16 cellular contexts compared by ENCODE assay signal in the genomic region with DNA sequence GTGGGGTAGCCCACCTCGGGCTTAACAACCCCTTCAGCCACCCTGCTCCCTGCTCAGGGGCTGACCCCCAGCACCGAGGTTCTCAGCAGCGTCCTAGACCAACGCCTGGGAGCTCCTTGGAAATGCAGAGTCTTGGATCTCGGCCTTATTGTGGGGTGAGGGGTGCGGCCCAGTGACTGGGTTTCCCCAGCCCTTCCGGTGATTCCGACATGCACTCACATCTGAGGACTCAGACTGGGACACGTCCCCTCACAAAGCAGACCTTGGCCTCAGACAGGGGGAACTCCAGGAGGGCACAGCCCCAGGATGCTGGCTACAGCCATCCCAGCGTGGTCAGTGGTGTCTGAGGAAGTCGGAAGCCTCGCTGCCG.
DNase-seq lines count a peak whose midpoint lies in the region; ATAC-seq and TF ChIP-seq lines count a peak whose summit lies in the region.
"Had no signal": no experiment of that assay in that cellular context is flagged by ENCODE, and none has a peak within 500 bp of the region (broad histone marks: within the 10 kb centered on the region; RNA-seq: fewer than 3 reads in every experiment).

No MANE protein-coding gene starts in this region.

- H3K4me1 Mint-ChIP-seq in osteocyte (ENCODE audit: unreplicated experiment), result peaks cover 27% of the 10 kb centered on the region
- no peaks in the 10 kb centered on the region for H3K4me1 Mint-ChIP-seq in CD14-positive monocyte

- H3K9ac ChIP-seq in adipocyte (ENCODE audit: low read length), result peak overlapping the region; percentile 67

- ATAC-seq in sciatic nerve (peak; percentile 32), HG02885 (IDR thresholded peaks at IDR 0.05; ENCODE audit: poor library complexity, unreplicated experiment) (no peak)
- ATAC-seq: mucosa of descending colon had no signal

- H3K36me3 ChIP-seq in ACC112 (ENCODE audit: insufficient read depth, low read length) (peaks cover 5% of the 10 kb centered on the region), adipocyte (ENCODE audit: control insufficient read depth, insufficient read depth, low read length, severe bottlenecking) (peaks cover 8% of the 10 kb centered on the region), cardiac muscle cell (no peaks in the 10 kb centered on the region)
- H3K36me3 ChIP-seq: ovary had no signal

- H2AFZ ChIP-seq in ACC112 (ENCODE audit: low read length, unreplicated experiment), result no peak overlapping the region

- H3K4me3 ChIP-seq in ACC112 (ENCODE audit: low read depth, low read length) (no peak overlapping the region), adipocyte (ENCODE audit: low read length) (no peak overlapping the region), cardiac muscle cell (no peak overlapping the region)
- H3K4me3 ChIP-seq: mucosa of descending colon, ovary had no signal

- no peak overlapping the region for H3K27ac Mint-ChIP-seq in osteocyte (ENCODE audit: unreplicated experiment)
- H3K27ac Mint-ChIP-seq in CD14-positive monocyte, result peak overlapping the region in 1 of 7 donors; percentile 25

- H3K27me3 Mint-ChIP-seq in osteocyte (ENCODE audit: unreplicated experiment), result no peaks in the 10 kb centered on the region
- H3K27me3 Mint-ChIP-seq in CD14-positive monocyte (ENCODE audit: low read depth in 3 of 3), result peaks cover 0 to 2% (median 0%) of the 10 kb centered on the region in 3 donors

- H3K9me3 Mint-ChIP-seq in osteocyte (ENCODE audit: unreplicated experiment) (no peaks in the 10 kb centered on the region), CD14-positive monocyte (peaks cover 0 to 3% (median 0%) of the 10 kb centered on the region in 7 donors)

- DNase-seq in adipocyte (ENCODE audit: low read depth) (no peak), cardiac muscle cell (ENCODE audit: low read depth in 1 of 2, low spot score in 1 of 2) (no peak), sciatic nerve (ENCODE audit: low spot score) (no peak), osteocyte (ENCODE audit: extremely low spot score, unreplicated experiment) (no peak), CD14-positive monocyte (ENCODE audit: low spot score) (no peak), NCI-H2171 treated with DMSO at 0.1 percent for 48 hours (lab: John Stamatoyannopoulos, UW) (no peak)
- DNase-seq: Caco-2; effector memory CD4-positive, alpha-beta T cell; foreskin melanocyte; Karpas-422; mucosa of descending colon; NCI-H1436; NCI-H510A had no signal

- H3K36me3 Mint-ChIP-seq in osteocyte (ENCODE audit: unreplicated experiment), result peaks cover 13% of the 10 kb centered on the region
- peaks cover 72 to 94% of the 10 kb centered on the region in 2 donors for H3K36me3 Mint-ChIP-seq in CD14-positive monocyte

- TF ChIP-seq CTCF in cardiac muscle cell (IDR thresholded peaks at IDR 0.05; ENCODE audit: low read depth, low read length), result no peak
- no peak for TF ChIP-seq CTCF in osteocyte (IDR thresholded peaks at IDR 0.05)
- TF ChIP-seq CTCF in CD14-positive monocyte (IDR thresholded peaks at IDR 0.05), result no peak

- no peak overlapping the region for H3K4me3 Mint-ChIP-seq in osteocyte (ENCODE audit: unreplicated experiment)
- H3K4me3 Mint-ChIP-seq in CD14-positive monocyte, result no peak overlapping the region

- H3K79me2 ChIP-seq in ACC112 (ENCODE audit: control insufficient read depth, insufficient read depth, low read length, unreplicated experiment), result peaks cover 16% of the 10 kb centered on the region

- intact Hi-C loops in sciatic nerve (cut with DNase I) (no loop called here), CD14-positive monocyte (cut with micrococcal nuclease) (no loop called here)

- H3K27me3 ChIP-seq in ACC112 (ENCODE audit: insufficient read depth, low read length), result no peaks in the 10 kb centered on the region
- no peaks in the 10 kb centered on the region for H3K27me3 ChIP-seq in adipocyte (replicated peaks; ENCODE audit: control insufficient read depth, insufficient read depth, low read length)
- H3K27me3 ChIP-seq in cardiac muscle cell, result no peaks in the 10 kb centered on the region
- H3K27me3 ChIP-seq: ovary had no signal

- H3K9me3 ChIP-seq in adipocyte (ENCODE audit: control insufficient read depth, low read length), result no peaks in the 10 kb centered on the region
- no peaks in the 10 kb centered on the region for H3K9me3 ChIP-seq in cardiac muscle cell (ENCODE audit: low read depth)
- H3K9me3 ChIP-seq: Caco-2, mucosa of descending colon, ovary had no signal

- peaks cover 30% of the 10 kb centered on the region for H3K4me1 ChIP-seq in ACC112 (ENCODE audit: control insufficient read depth, insufficient read depth, low read length, unreplicated experiment)
- peaks cover 33% of the 10 kb centered on the region for H3K4me1 ChIP-seq in adipocyte (ENCODE audit: control insufficient read depth, insufficient read depth, low read length)
- peaks cover 11% of the 10 kb centered on the region for H3K4me1 ChIP-seq in cardiac muscle cell (ENCODE audit: low read depth)
- H3K4me1 ChIP-seq: Caco-2 had no signal

- 0 out of 2 replicates have a peak overlapping the region, but pooled peaks have one; percentile 79 for H3K27ac ChIP-seq in ACC112 (ENCODE audit: low read depth, low read length)
- H3K27ac ChIP-seq in cardiac muscle cell, result peak overlapping the region; percentile 89
